ENCODE assay signal across 25 cellular contexts in the genomic region with DNA sequence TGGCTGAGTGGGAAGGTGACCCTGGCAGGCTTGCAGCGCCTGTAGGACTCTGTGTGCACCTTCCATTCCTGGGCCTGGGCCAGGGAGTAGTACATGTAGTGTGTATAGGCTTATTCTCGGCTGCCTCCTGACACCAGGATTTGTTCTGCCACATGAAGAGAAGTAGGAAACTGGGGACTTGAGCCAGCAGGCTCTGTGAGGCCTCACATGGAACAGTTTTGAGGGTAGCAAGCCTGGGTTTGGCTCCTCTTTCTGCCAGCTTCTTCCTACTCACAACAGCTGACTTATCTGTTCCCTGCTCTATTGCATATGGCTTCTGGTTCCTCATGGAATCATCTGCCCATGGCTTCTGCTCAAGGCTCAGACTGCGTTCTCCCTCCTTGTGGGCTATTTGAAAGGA. TPM values are rescaled to one million over a fixed set of nuclear protein-coding genes. Genes with fewer than 3 reads are reported as not detected.
"Had no signal": no experiment of that assay in that cellular context is flagged by ENCODE, and none has a peak within 500 bp of the region (broad histone marks: within the 10 kb centered on the region; RNA-seq: fewer than 3 reads in every experiment).

No MANE protein-coding gene starts in this region.

- H3K9me3 ChIP-seq: gastrocnemius medialis, right atrium auricular region, thoracic aorta, tibial nerve, upper lobe of right lung, uterus had no signal

- H3K4me2 ChIP-seq: neural progenitor cell had no signal

- DNase-seq: cortex of kidney; effector CD4-positive, alpha-beta T cell; foreskin fibroblast; gastrocnemius medialis; head of caudate nucleus; mesenchymal stem cell; midbrain; naive thymus-derived CD4-positive, alpha-beta T cell; stimulated activated CD4-positive, alpha-beta T cell treated with anti-CD3 and anti-CD28 coated beads, Interleukin-2, amount 100 ng/mL, for 24 hours; stimulated activated CD4-positive, alpha-beta T cell treated with anti-CD3 and anti-CD28 coated beads, Interleukin-4, amount 100 ng/mL, for 24 hours; stimulated activated naive CD8-positive, alpha-beta T cell treated with anti-CD3 and anti-CD28 coated beads, Interleukin-15, Interleukin-2, amounts not matched to agents 100 U/mL and 50 U/mL, for 24 hours; upper lobe of right lung; uterus had no signal

- H3K9ac ChIP-seq: neural progenitor cell, parathyroid adenoma had no signal

- H3K79me2 ChIP-seq: parathyroid adenoma had no signal

- H3K27me3 Mint-ChIP-seq: naive thymus-derived CD4-positive, alpha-beta T cell had no signal

- ATAC-seq: gastrocnemius medialis; left lobe of liver; naive thymus-derived CD4-positive, alpha-beta T cell; sciatic nerve; stimulated activated effector memory CD8-positive, alpha-beta T cell treated with anti-CD3 and anti-CD28 coated beads, Interleukin-12 subunit alpha, Interleukin-12 subunit beta, amount 100 ng/mL, for 72 hours; stimulated activated naive CD8-positive, alpha-beta T cell treated with anti-CD3 and anti-CD28 coated beads, Interleukin-15, Interleukin-2, amounts not matched to agents 100 U/mL and 50 U/mL, for 24 hours had no signal

- H3K4me3 Mint-ChIP-seq: naive thymus-derived CD4-positive, alpha-beta T cell; nephron; neural progenitor cell; stimulated activated effector memory CD8-positive, alpha-beta T cell treated with anti-CD3 and anti-CD28 coated beads, Interleukin-12 subunit alpha, Interleukin-12 subunit beta, amount 100 ng/mL, for 72 hours had no signal

- H3K27ac ChIP-seq: dorsolateral prefrontal cortex, gastrocnemius medialis, neural progenitor cell, parathyroid adenoma, right atrium auricular region, thoracic aorta, tibial nerve, upper lobe of right lung, uterus had no signal

- H3K36me3 Mint-ChIP-seq: neural progenitor cell had no signal

- H3K4me1 ChIP-seq: gastrocnemius medialis, neural progenitor cell, parathyroid adenoma, right atrium auricular region, tibial nerve, upper lobe of right lung, uterus had no signal

- H3K36me3 ChIP-seq: gastrocnemius medialis, neural progenitor cell, right atrium auricular region, thoracic aorta, tibial nerve, upper lobe of right lung, uterus had no signal

- H3K27ac Mint-ChIP-seq: neural progenitor cell; progenitor cell of endocrine pancreas; stimulated activated effector memory CD8-positive, alpha-beta T cell treated with anti-CD3 and anti-CD28 coated beads, Interleukin-12 subunit alpha, Interleukin-12 subunit beta, amount 100 ng/mL, for 72 hours had no signal

- H3K27me3 ChIP-seq: gastrocnemius medialis, neural progenitor cell, tibial nerve, upper lobe of right lung, uterus had no signal

- FAIRE-seq: keratinocyte had no signal

- H3K4me3 ChIP-seq: dorsolateral prefrontal cortex, gastrocnemius medialis, neural progenitor cell, right atrium auricular region, thoracic aorta, tibial nerve, upper lobe of right lung, uterus had no signal

RNA-seq across cellular contexts. Expression of a gene that starts 10.8 kb away (rescaled TPM):
- total RNA-seq: left lobe of liver; naive thymus-derived CD4-positive, alpha-beta T cell had no signal
